In the genomic region with DNA sequence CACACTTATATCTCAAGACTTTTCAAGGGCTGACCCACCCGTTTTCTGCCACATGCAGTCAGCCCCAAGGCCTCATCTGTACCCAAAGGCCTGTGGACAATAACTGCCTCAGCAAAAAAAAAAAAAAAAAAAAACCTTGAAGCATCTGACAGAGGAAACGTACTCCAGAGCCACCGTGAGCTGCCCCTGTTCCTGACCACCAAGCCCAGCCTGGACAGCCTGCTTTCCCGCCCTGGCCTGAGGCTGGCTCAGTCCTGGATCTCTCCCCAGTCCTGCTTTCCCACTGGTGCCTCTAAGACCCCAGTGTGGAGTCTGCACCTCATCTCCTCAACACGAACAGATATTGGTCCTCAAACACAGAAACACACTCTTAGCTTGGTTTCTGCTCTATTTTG, we compare ENCODE assay signal across 20 cellular contexts.
"Had no signal": no experiment of that assay in that cellular context is flagged by ENCODE, and none has a peak within 500 bp of the region (broad histone marks: within the 10 kb centered on the region; RNA-seq: fewer than 3 reads in every experiment).

No MANE protein-coding gene starts in this region.

- H3K4me3 ChIP-seq: left ventricle myocardium inferior, tibial artery had no signal

- H3K4me3 Mint-ChIP-seq: activated naive CD8-positive, alpha-beta T cell treated with anti-CD3 and anti-CD28 coated beads for 36 hours; activated T-helper 1 cell treated with anti-CD3 and anti-CD28 coated beads, Interleukin-12 subunit alpha, Interleukin-12 subunit beta, Interleukin-2, Interleukin-4 antibody, amounts not matched to agents 30 ng/mL and 10 ng/mL and 1 ng/mL, durations not matched to agents 14 hours and 24 hours and 36 hours; brain; naive thymus-derived CD8-positive, alpha-beta T cell had no signal

- H3K4me1 Mint-ChIP-seq: brain; naive thymus-derived CD8-positive, alpha-beta T cell had no signal

- H3K36me3 ChIP-seq: left ventricle myocardium inferior had no signal

- H3K9me3 ChIP-seq: tibial artery had no signal

- H3K27me3 Mint-ChIP-seq: activated naive CD8-positive, alpha-beta T cell treated with anti-CD3 and anti-CD28 coated beads for 36 hours; naive thymus-derived CD8-positive, alpha-beta T cell had no signal

- FAIRE-seq: colon, frontal cortex, kidney, urothelium cell line had no signal

- ATAC-seq: naive thymus-derived CD8-positive, alpha-beta T cell had no signal

- H3K27me3 ChIP-seq: tibial artery had no signal

- H3K27ac Mint-ChIP-seq: activated naive CD8-positive, alpha-beta T cell treated with anti-CD3 and anti-CD28 coated beads for 36 hours; activated T-helper 1 cell treated with anti-CD3 and anti-CD28 coated beads, Interleukin-12 subunit alpha, Interleukin-12 subunit beta, Interleukin-2, Interleukin-4 antibody, amounts not matched to agents 30 ng/mL and 10 ng/mL and 1 ng/mL, durations not matched to agents 14 hours and 24 hours and 36 hours; brain had no signal

- H3K27ac ChIP-seq: left ventricle myocardium inferior, tibial artery had no signal

- H3K36me3 Mint-ChIP-seq: brain had no signal

- DNase-seq: activated CD4-positive, alpha-beta T cell treated with anti-CD3 and anti-CD28 coated beads, Interleukin-2, amount 50 U/mL, for 4 hours; activated gamma-delta T cell treated with Interleukin-2 at 50 U/mL for 16 hours; activated naive CD8-positive, alpha-beta T cell treated with anti-CD3 and anti-CD28 coated beads for 36 hours; central memory CD4-positive, alpha-beta T cell; erythroblast; kidney; left ventricle myocardium inferior; naive thymus-derived CD8-positive, alpha-beta T cell; nucleus accumbens; retina; stimulated activated CD4-positive, alpha-beta T cell treated with anti-CD3 and anti-CD28 coated beads, Interleukin-1b, Interleukin-23, amount 100 ng/mL, for 48 hours; stimulated activated CD8-positive, alpha-beta memory T cell treated with anti-CD3 and anti-CD28 coated beads, Interleukin-4, amount 100 ng/mL, for 48 hours; stimulated activated naive CD4-positive, alpha-beta T cell; substantia nigra; tibial artery had no signal

- H3K9me3 Mint-ChIP-seq: activated T-helper 1 cell treated with anti-CD3 and anti-CD28 coated beads, Interleukin-12 subunit alpha, Interleukin-12 subunit beta, Interleukin-2, Interleukin-4 antibody, amounts not matched to agents 30 ng/mL and 10 ng/mL and 1 ng/mL, durations not matched to agents 14 hours and 24 hours and 36 hours had no signal

- H3K4me1 ChIP-seq: left ventricle myocardium inferior, tibial artery had no signal
